24 cellular contexts compared by ENCODE assay signal in genomic region chr19:1577090-1577928, GRCh38. TPM values are rescaled to one million over a fixed set of nuclear protein-coding genes. Genes with fewer than 3 reads are reported as not detected.
DNase-seq lines count a peak whose midpoint lies in the region; ATAC-seq and TF ChIP-seq lines count a peak whose summit lies in the region.
"Had no signal": no experiment of that assay in that cellular context is flagged by ENCODE, and none has a peak within 500 bp of the region (broad histone marks: within the 10 kb centered on the region; RNA-seq: fewer than 3 reads in every experiment).

No MANE protein-coding gene starts in this region.

- H3K27ac ChIP-seq in heart left ventricle, result peak overlapping the region in 7 of 12 donors; percentile 4 to 57 (median 17)
- no peak overlapping the region for H3K27ac ChIP-seq in upper lobe of right lung
- H3K27ac ChIP-seq: ascending aorta had no signal

- DNase-seq in Right ventricle myocardium inferior (ENCODE audit: missing footprints) (no peak), cardiac septum (ENCODE audit: low spot score) (no peak), NCI-H2029 (lab: John Stamatoyannopoulos, UW) (peak; percentile 76), heart left ventricle (peak in 3 of 5 donors; percentile 60 to 84 (median 79)), upper lobe of right lung (no peak), A172 (ENCODE audit: low spot score) (no peak), NCI-H524 treated with DMSO at 0.1 percent for 48 hours (lab: John Stamatoyannopoulos, UW) (no peak)
- DNase-seq: 8988T; activated CD4-positive, alpha-beta T cell treated with anti-CD3 and anti-CD28 coated beads, Interleukin-2, amount 50 U/mL, for 4 hours; activated CD8-positive, alpha-beta memory T cell treated with anti-CD3 and anti-CD28 coated beads, Interleukin-2, amount 50 U/mL, for 48 hours; AML-193; caudate nucleus; CD4-positive, alpha-beta memory T cell; dermis blood vessel endothelial cell; stimulated activated CD8-positive, alpha-beta memory T cell treated with anti-CD3 and anti-CD28 coated beads, Interleukin-4, amount 100 ng/mL, for 48 hours; T-helper 9 cell; trophoblast cell had no signal

- H3K27me3 ChIP-seq in heart left ventricle (no peaks in the 10 kb centered on the region), upper lobe of right lung (no peaks in the 10 kb centered on the region)
- H3K27me3 ChIP-seq: ascending aorta had no signal

- intact Hi-C loops in Right ventricle myocardium inferior (cut with DNase I) (no loop called here), cardiac septum (cut with DNase I) (no loop called here), heart left ventricle (cut with DNase I) (no loop called here), upper lobe of right lung (cut with DNase I) (no loop called here)

- H3K4me3 ChIP-seq in heart left ventricle, result no peak overlapping the region
- no peak overlapping the region for H3K4me3 ChIP-seq in upper lobe of right lung
- H3K4me3 ChIP-seq: ascending aorta, HAP-1, lung had no signal

- TF ChIP-seq CTCF in heart left ventricle (IDR thresholded peaks at IDR 0.05), result no peak
- TF ChIP-seq CTCF in upper lobe of right lung (IDR thresholded peaks at IDR 0.05), result no peak

- H3K9me3 ChIP-seq in heart left ventricle (no peaks in the 10 kb centered on the region), upper lobe of right lung (no peaks in the 10 kb centered on the region)
- H3K9me3 ChIP-seq: ascending aorta, HAP-1 had no signal

- ATAC-seq in Right ventricle myocardium inferior (peak; percentile 64), heart left ventricle (peak in 3 of 4 donors; percentile 56 to 64 (median 58)), upper lobe of right lung (peak; percentile 29), HG02642 (IDR thresholded peaks at IDR 0.05; ENCODE audit: poor library complexity, unreplicated experiment) (no peak)
- ATAC-seq: activated T-helper 17 cell treated with anti-CD3 and anti-CD28 coated beads, Interleukin-2, amount 50 U/mL, for 72 hours had no signal

- H3K36me3 ChIP-seq in heart left ventricle (peaks cover 0 to 62% (median 44%) of the 10 kb centered on the region in 9 donors), upper lobe of right lung (peaks cover 50% of the 10 kb centered on the region)

- no peak for TF ChIP-seq POLR2A in heart left ventricle (IDR thresholded peaks at IDR 0.05)

- 52 to 69% (median 65%) methylated on average over 11 to 41 of the region's 41 CpGs for WGBS in heart left ventricle, 4 donors

- H3K4me1 ChIP-seq in heart left ventricle (peaks cover 0 to 16% (median 1%) of the 10 kb centered on the region in 12 donors), upper lobe of right lung (no peaks in the 10 kb centered on the region)
- H3K4me1 ChIP-seq: ascending aorta, HAP-1 had no signal

RNA-seq across cellular contexts. Expression of gene MEX3D, which starts 9.2 kb away (rescaled TPM):
- 9.6 TPM for total RNA-seq in Right ventricle myocardium inferior
- total RNA-seq in cardiac septum, result 8.3 TPM
- 10 to 100 TPM in 4 of 9 donors, 1 to 10 TPM in 5; 6.1 to 18.6 (median 9.6) TPM for total RNA-seq in heart left ventricle
- polyA plus RNA-seq in heart left ventricle, result 1 to 10 TPM; 1.9 to 6.0 TPM
- 25.3 TPM for total RNA-seq in upper lobe of right lung
- 63.7 and 79.0 TPM in 2 replicates for total RNA-seq in A172 (2014; rRNA removed; shearing (Covaris generic))

RNA-seq across cellular contexts. Expression of gene MBD3, which starts 15.4 kb away (rescaled TPM):
- total RNA-seq in Right ventricle myocardium inferior (64.2 TPM), cardiac septum (61.8 TPM), heart left ventricle (100 to 1,000 TPM in 2 of 9 donors, 10 to 100 TPM in 7; 38.6 to 107 (median 62.5) TPM), upper lobe of right lung (78.7 TPM)
- polyA plus RNA-seq in heart left ventricle, result 100 to 1,000 TPM; 110 to 146 TPM
- total RNA-seq in A172 (2014; rRNA removed; shearing (Covaris generic)), result 158 and 172 TPM in 2 replicates

RNA-seq across cellular contexts. Expression of gene UQCR11, which starts 28.0 kb away (rescaled TPM):
- total RNA-seq in Right ventricle myocardium inferior (1,146 TPM), cardiac septum (697 TPM), heart left ventricle (100 to 1,000 TPM; 170 to 982 (median 690) TPM), upper lobe of right lung (167 TPM)
- polyA plus RNA-seq in heart left ventricle, result 100 to 1,000 TPM; 271 to 329 TPM
- total RNA-seq in A172 (2014; rRNA removed; shearing (Covaris generic)), result 74.2 and 88.5 TPM in 2 replicates

RNA-seq across cellular contexts. Expression of gene PLK5, which starts 53.4 kb away (rescaled TPM):
- total RNA-seq in Right ventricle myocardium inferior (not detected), cardiac septum (not detected), heart left ventricle (under 1 TPM in 1 of 9 donors, not detected in 8; 0.17 TPM), upper lobe of right lung (not detected)
- under 1 TPM in 1 of 2 donors, not detected in 1; 0.30 TPM for polyA plus RNA-seq in heart left ventricle
- total RNA-seq in A172 (2014; rRNA removed; shearing (Covaris generic)), result 0.22 TPM in 1 of 2 replicates, not detected in the other
- total RNA-seq: activated naive CD4-positive, alpha-beta T cell treated with anti-CD3 and anti-CD28 coated beads, Interleukin-2, amount 50 U/mL, for 72 hours; activated T-helper 17 cell treated with anti-CD3 and anti-CD28 coated beads, Interleukin-2, amount 50 U/mL, for 72 hours; ascending aorta; CD4-positive, alpha-beta memory T cell; dermis blood vessel endothelial cell; fibroblast of lung; lung had no signal
- polyA plus RNA-seq: CD4-positive, alpha-beta memory T cell; fibroblast of lung had no signal

Comparison
In these comparisons a context has a peak if more than half of its experiments do, and no peak if none do; other contexts are left out.
1. DNase-seq: peak in NCI-H2029 (single experiment) and heart left ventricle (3 of 5); none in Right ventricle myocardium inferior (single experiment), cardiac septum (single experiment), upper lobe of right lung (single experiment), A172 (single experiment) and NCI-H524 treated with DMSO at 0.1 percent for 48 hours (single experiment).